In the genomic region with DNA sequence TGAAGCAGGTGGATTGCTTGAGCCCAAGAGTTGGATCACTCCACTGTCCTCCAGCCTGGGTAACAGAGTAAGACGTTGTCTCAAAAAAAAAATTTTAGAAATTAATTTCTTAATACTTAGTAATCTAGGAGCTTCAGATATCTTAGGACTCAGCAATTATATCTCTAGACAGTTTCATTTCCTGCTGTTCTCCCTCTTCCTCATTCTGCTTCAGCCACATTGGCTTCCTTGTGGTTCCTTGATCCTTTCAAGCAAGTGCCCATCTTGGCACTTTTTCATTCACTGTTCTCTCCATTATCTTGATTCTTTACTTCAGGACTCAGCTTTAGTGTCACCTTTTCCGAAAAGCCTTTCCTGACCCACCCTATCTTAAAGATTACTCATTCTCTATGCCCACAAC, we compare ENCODE assay signal across 17 cellular contexts. TPM values are rescaled to one million over a fixed set of nuclear protein-coding genes. Genes with fewer than 3 reads are reported as not detected.
"Had no signal": no experiment of that assay in that cellular context is flagged by ENCODE, and none has a peak within 500 bp of the region (broad histone marks: within the 10 kb centered on the region; RNA-seq: fewer than 3 reads in every experiment).

No MANE protein-coding gene starts in this region.

- H3K27ac Mint-ChIP-seq: activated naive CD8-positive, alpha-beta T cell treated with anti-CD3 and anti-CD28 coated beads, Interleukin-2, amount 10 ng/mL, durations not matched to agents 7 days and 5 days; activated T-helper 1 cell treated with anti-CD3 and anti-CD28 coated beads, Interleukin-12 subunit alpha, Interleukin-12 subunit beta, Interleukin-2, Interleukin-4 antibody, amounts not matched to agents 30 ng/mL and 10 ng/mL and 1 ng/mL, durations not matched to agents 14 hours and 24 hours and 36 hours; brain; natural killer cell had no signal

- H3K4me3 Mint-ChIP-seq: activated naive CD8-positive, alpha-beta T cell treated with anti-CD3 and anti-CD28 coated beads, Interleukin-2, amount 10 ng/mL, durations not matched to agents 7 days and 5 days; activated T-helper 1 cell treated with anti-CD3 and anti-CD28 coated beads, Interleukin-12 subunit alpha, Interleukin-12 subunit beta, Interleukin-2, Interleukin-4 antibody, amounts not matched to agents 30 ng/mL and 10 ng/mL and 1 ng/mL, durations not matched to agents 14 hours and 24 hours and 36 hours; brain; natural killer cell had no signal

- DNase-seq: activated CD4-positive, alpha-beta T cell treated with anti-CD3 and anti-CD28 coated beads, Interleukin-2, amount 50 U/mL, for 1 hour; activated naive CD8-positive, alpha-beta T cell treated with anti-CD3 and anti-CD28 coated beads, Interleukin-2, amount 10 ng/mL, durations not matched to agents 7 days and 5 days; central memory CD4-positive, alpha-beta T cell; effector CD4-positive, alpha-beta T cell; left ventricle myocardium inferior; mucosa of descending colon; natural killer cell; retina; stimulated activated CD4-positive, alpha-beta T cell treated with anti-CD3 and anti-CD28 coated beads, Interleukin-12 subunit alpha, Interleukin-12 subunit beta, amount 100 ng/mL, for 4 hours; stimulated activated CD4-positive, alpha-beta T cell treated with anti-CD3 and anti-CD28 coated beads, Interleukin-2, amount 100 ng/mL, for 24 hours had no signal

- ATAC-seq: activated CD4-positive, CD25-positive, alpha-beta regulatory T cell treated with anti-CD3 and anti-CD28 coated beads, Interleukin-2, amount 50 U/mL, for 24 hours; mucosa of descending colon; natural killer cell had no signal

- H3K4me1 Mint-ChIP-seq: brain, natural killer cell had no signal

- FAIRE-seq: keratinocyte had no signal

- H3K36me3 Mint-ChIP-seq: brain, natural killer cell had no signal

- H3K9me3 Mint-ChIP-seq: natural killer cell had no signal

RNA-seq across cellular contexts. Expression of gene TMEM202, which starts 22.5 kb away (rescaled TPM):
- polyA plus RNA-seq: hepatocyte, keratinocyte, thymus, urinary bladder had no signal
